ENCODE assay signal across 7 cellular contexts in genomic region chr1:210232524-210233215, GRCh38. TPM values are rescaled to one million over a fixed set of nuclear protein-coding genes. Genes with fewer than 3 reads are reported as not detected.
DNase-seq lines count a peak whose midpoint lies in the region; TF ChIP-seq lines count a peak whose summit lies in the region.

Gene SERTAD4, plus strand, starts transcription at chr1:210232796. Its CDS starts 5,165 bp downstream, at chr1:210237961.

- H3K36me3 ChIP-seq in breast epithelium (no peaks in the 10 kb centered on the region), skeletal muscle satellite cell (ENCODE audit: insufficient read depth, low read length) (no peaks in the 10 kb centered on the region)

- H3K9me3 ChIP-seq in breast epithelium, result no peaks in the 10 kb centered on the region
- H3K9me3 ChIP-seq in skeletal muscle satellite cell (replicated peaks; ENCODE audit: low read length), result no peaks in the 10 kb centered on the region

- peak within 1 kb of the TSS; percentile 57 to 98 (median 87) for H3K4me3 ChIP-seq in breast epithelium
- peak within 1 kb of the TSS; percentile 82 for H3K4me3 ChIP-seq in skeletal muscle satellite cell (ENCODE audit: low read length)

- H3K27me3 ChIP-seq in breast epithelium (no peaks in the 10 kb centered on the region), skeletal muscle satellite cell (ENCODE audit: control insufficient read depth, insufficient read depth, low read length) (peaks cover 3% of the 10 kb centered on the region)

- peak within 1 kb of the TSS; percentile 98 for H3K4me2 ChIP-seq in skeletal muscle satellite cell (ENCODE audit: low read length)

- TF ChIP-seq POLR2A in breast epithelium (IDR thresholded peaks at IDR 0.05), result no peak

- in situ Hi-C loops in GM13977 (cut with MboI; ENCODE audit: low pct_unique_long_range_greater_than_20kb, low sequenced_read_pairs, unreplicated experiment), result no loop called here

- peak within 1 kb of the TSS; percentile 96 for H3K27ac ChIP-seq in breast epithelium

- intact Hi-C loops in breast epithelium (cut with DNase I; ENCODE audit: low total_unique reads) (no loop called here), posterior vena cava (cut with DNase I) (loop anchor here (10.0 kb wide), 2 partner anchors 62 to 1988 kb away; partner anchors contain the start of gene PLXNA2 (in 1 of the 2))

- H3K9ac ChIP-seq in skeletal muscle satellite cell (ENCODE audit: low read depth, low read length), result peak within 1 kb of the TSS; percentile 75

- TF ChIP-seq CTCF in GM13977 (IDR thresholded peaks at IDR 0.05; ENCODE audit: extremely low read depth, insufficient read depth, missing control alignments), result no peak
- TF ChIP-seq CTCF in breast epithelium (IDR thresholded peaks at IDR 0.05), result no peak

- DNase-seq in GM13977 (ENCODE audit: low spot score) (peak; percentile 35), NCI-H2227 (lab: John Stamatoyannopoulos, UW; ENCODE audit: unreplicated experiment) (peak; percentile 75), breast epithelium (ENCODE audit: low spot score in 2 of 2) (peak; percentile 87 to 88), iris pigment epithelial cell (ENCODE audit: low read depth) (peak; percentile 16), posterior vena cava (ENCODE audit: low spot score) (no peak), HuH-7 (ENCODE audit: low spot score) (no peak)

- H3K4me1 ChIP-seq in breast epithelium, result peaks cover 2 to 8% of the 10 kb centered on the region in 2 donors
- H3K4me1 ChIP-seq in skeletal muscle satellite cell (ENCODE audit: control insufficient read depth, insufficient read depth, low read length), result peaks cover 24% of the 10 kb centered on the region

RNA-seq across cellular contexts. Expression of gene SERTAD4, which starts in this region (rescaled TPM):
- total RNA-seq in breast epithelium, result 10 to 100 TPM in 1 of 3 donors, 1 to 10 TPM in 1, under 1 TPM in 1; 0.80 to 47.9 (median 7.9) TPM
- 0.22 TPM in 1 of 2 replicates, not detected in the other for total RNA-seq in skeletal muscle satellite cell (2012; rRNA removed)
- 1 to 10 TPM; 1.7 to 2.4 TPM for total RNA-seq in posterior vena cava

Comparison
In these comparisons a context has a peak if more than half of its experiments do, and no peak if none do; other contexts are left out.
1. DNase-seq: peak in GM13977 (single experiment), NCI-H2227 (single experiment), breast epithelium (2 of 2) and iris pigment epithelial cell (single experiment); none in posterior vena cava (single experiment) and HuH-7 (single experiment).